ENCODE assay signal across 8 cellular contexts in genomic region chr19:49106648-49107135, GRCh38. TPM values are rescaled to one million over a fixed set of nuclear protein-coding genes. Genes with fewer than 3 reads are reported as not detected.
DNase-seq lines count a peak whose midpoint lies in the region; ATAC-seq, FAIRE-seq and TF ChIP-seq lines count a peak whose summit lies in the region.

No MANE protein-coding gene starts in this region.

- no peak overlapping the region for H3K4me2 ChIP-seq in HepG2 (ENCODE audit: low read depth, low read length)

- WGBS in HepG2 (ENCODE audit: low lambda C conversion rate) = 69% methylated on average over 11 of the region's 12 CpGs

- peaks cover 21 to 70% of the 10 kb centered on the region in 2 experiments; a peak in 4 of 5 replicates for H3K36me3 ChIP-seq in HepG2 (replicated peaks in 1 of 2; ENCODE audit: control insufficient read depth in 1 of 2, insufficient read depth in 2 of 2, low read length in 2 of 2)

- H3K27ac ChIP-seq in caudate nucleus (ENCODE audit: low read depth, low read length) (no peak overlapping the region), HepG2 (ENCODE audit: extremely low read length, insufficient read depth, low read length) (no peak overlapping the region)

- no peak for TF ChIP-seq EP300 in HepG2 (IDR thresholded peaks at IDR 0.05; ENCODE audit: low read depth in 2 of 2, low read length in 2 of 2)
- no peak for TF ChIP-seq EP300 in HepG2 (CRISPR knock-in tag; IDR thresholded peaks at IDR 0.05; ENCODE audit: borderline replicate concordance)

- BruUV-seq in HepG2 (replicated peaks; lab: Mats Ljungman, UMichigan) = no TSS peak

- POLR2A ChIA-PET in activated B cell treated with CpG ODN at 0.5 μM for 24 hours (lab: Charles Lee) = interaction anchor here (1.3 kb wide), 1 partner anchor 9 kb away, joined by 4 read pairs; no protein-coding TSS in a partner anchor
- POLR2A ChIA-PET in HepG2 (lab: Yijun Ruan, JAX) = interaction anchor here (1.2 to 1.4 kb wide), 3 partner anchors 9 to 113 kb away, joined by 4 read pairs; partner anchors contain the start of genes GYS1 and RUVBL2

- TF ChIP-seq POLR2A in HepG2 (IDR thresholded peaks at IDR 0.05; ENCODE audit: insufficient read depth in 1 of 2, low read depth in 2 of 2, low read length in 2 of 2) = no peak

- no peaks in the 10 kb centered on the region for H3K9me3 Mint-ChIP-seq in activated B cell treated with CpG ODN at 0.5 μM for 24 hours

- peaks cover 66% of the 10 kb centered on the region for H3K36me3 Mint-ChIP-seq in activated B cell treated with CpG ODN at 0.5 μM for 24 hours (ENCODE audit: low read depth)

- TF ChIP-seq RAD21 in HepG2 (CRISPR knock-in tag; IDR thresholded peaks at IDR 0.05) = peak; percentile 48; the same call in 1 of the 2 replicates

- FAIRE-seq in HepG2 (lab: Jason Lieb, UNC) = peak; percentile 76

- H3K27me3 ChIP-seq in HepG2 (ENCODE audit: control insufficient read depth in 1 of 2, insufficient read depth in 2 of 2, low read length in 2 of 2) = no peaks in the 10 kb centered on the region

- peaks cover 9% of the 10 kb centered on the region for H3K4me1 Mint-ChIP-seq in activated B cell treated with CpG ODN at 0.5 μM for 24 hours

- peaks cover 20% of the 10 kb centered on the region for H4K20me1 ChIP-seq in HepG2 (ENCODE audit: insufficient read depth, low read length)

- ATAC-seq in activated B cell treated with CpG ODN at 0.5 μM for 24 hours (ENCODE audit: low read depth) (peak; percentile 83), HepG2 (peak; percentile 75)

- H3K79me2 ChIP-seq in HepG2 (ENCODE audit: insufficient read depth, low read length) = no peaks in the 10 kb centered on the region

- no peak overlapping the region for H3K9ac ChIP-seq in HepG2 (ENCODE audit: insufficient read depth, low read depth, low read length)

- no peaks in the 10 kb centered on the region for H3K27me3 Mint-ChIP-seq in activated B cell treated with CpG ODN at 0.5 μM for 24 hours

- H3K9me3 ChIP-seq in HepG2 (ENCODE audit: low read length) = no peaks in the 10 kb centered on the region

- TF ChIP-seq CTCF in activated B cell treated with CpG ODN at 0.5 μM for 24 hours (IDR thresholded peaks at IDR 0.05) (peak; percentile 28), HepG2 (CRISPR knock-in tag; IDR thresholded peaks at IDR 0.05) (peak; percentile 84)

- peak overlapping the region; percentile 62 for H3K27ac Mint-ChIP-seq in activated B cell treated with CpG ODN at 0.5 μM for 24 hours

- no peak overlapping the region for H3K4me3 Mint-ChIP-seq in activated B cell treated with CpG ODN at 0.5 μM for 24 hours

- DNase-seq in EH (ENCODE audit: low read depth) = peak; percentile 58
- DNase-seq in M059J (ENCODE audit: low read depth) = peak; percentile 50
- DNase-seq in activated B cell treated with CpG ODN at 0.5 μM for 24 hours = peak; percentile 56
- peak in 38 of 61 donors; percentile 3 to 61 (median 21) for DNase-seq in caudate nucleus (lab: John Stamatoyannopoulos, UW)
- peak; percentile 59 for DNase-seq in HepG2 (ENCODE audit: low spot score)
- peak; percentile 24 to 47 for DNase-seq in stimulated activated CD8-positive, alpha-beta memory T cell treated with anti-CD3 and anti-CD28 coated beads, Interleukin-2, amount 100 ng/mL, for 1 hour (ENCODE audit: low read depth in 2 of 2)
- DNase-seq in foreskin melanocyte = no peak
- DNase-seq in DMS79 treated with DMSO at 0.1 percent for 48 hours (lab: John Stamatoyannopoulos, UW) = no peak

- intact Hi-C loops in activated B cell treated with CpG ODN at 0.5 μM for 24 hours (cut with micrococcal nuclease) (no loop called here), HepG2 (cut with micrococcal nuclease; ENCODE audit: unreplicated experiment) (no loop called here)

- CTCF ChIA-PET in activated B cell treated with CpG ODN at 0.5 μM for 24 hours (lab: Charles Lee) = interaction anchor here (0.9 to 1.7 kb wide), 6 partner anchors 9 to 101 kb away, joined by 3 to 19 read pairs (median 4); no protein-coding TSS in a partner anchor
- CTCF ChIA-PET in HepG2 (lab: Yijun Ruan, JAX; ENCODE audit: low intra/inter-chr PET ratio, low total read pairs) = interaction anchor here (1.1 to 1.8 kb wide), 2 partner anchors 9 to 38 kb away, joined by 4 to 7 read pairs; no protein-coding TSS in a partner anchor

- in situ Hi-C loops in HepG2 (cut with HindIII; ENCODE audit: extremely low pct_ligation_motif_present, low pct_unique_long_range_greater_than_20kb) = no loop called here

- H3K4me3 ChIP-seq in HepG2 (replicated peaks in 1 of 3; ENCODE audit: insufficient read depth in 1 of 3, low read depth in 2 of 3, low read length in 3 of 3) = no peak overlapping the region

- H3K4me1 ChIP-seq in HepG2 (ENCODE audit: insufficient read depth, low read length) = no peaks in the 10 kb centered on the region

- no peak overlapping the region for H2AFZ ChIP-seq in HepG2 (ENCODE audit: low read length)

RNA-seq across cellular contexts. Expression of gene LIN7B, which starts 7.5 kb away (rescaled TPM):
- 9.7 and 17.1 TPM in 2 replicates for total RNA-seq in M059J (2014; rRNA removed; shearing (Covaris generic))
- 3.6 and 4.4 TPM in 2 replicates for total RNA-seq in activated B cell treated with CpG ODN at 0.5 μM for 24 hours
- total RNA-seq in HepG2 (2016; rRNA removed; fragmentation: Illumina TruSeq; extraction: Trizol) = 3.5 and 5.3 TPM in 2 replicates
- total RNA-seq in HepG2 (2016; cell fraction: cytosol; rRNA removed; fragmentation: Illumina TruSeq; extraction: Trizol; ENCODE audit: low read depth) = 5.6 and 7.0 TPM in 2 replicates
- total RNA-seq in HepG2 (2016; cell fraction: insoluble cytoplasmic fraction; rRNA removed; fragmentation: Illumina TruSeq; extraction: Trizol) = 2.9 and 5.2 TPM in 2 replicates
- total RNA-seq in HepG2 (2016; cell fraction: membrane; rRNA removed; fragmentation: Illumina TruSeq; extraction: Trizol) = 6.4 and 6.9 TPM in 2 replicates
- total RNA-seq in HepG2 (2016; cell fraction: nucleus; rRNA removed; fragmentation: Illumina TruSeq; extraction: Trizol) = 3.4 and 4.1 TPM in 2 replicates
- 7.6 and 8.6 TPM in 2 replicates for polyA plus RNA-seq in HepG2 (2011; rRNA removed)
- polyA plus RNA-seq in HepG2 (2011; cell fraction: cytosol; rRNA removed) = 5.0 and 9.3 TPM in 2 replicates
- polyA plus RNA-seq in HepG2 (2011; cell fraction: nucleus; rRNA removed) = 15.9 and 17.9 TPM in 2 replicates
- polyA plus RNA-seq in HepG2 (2012) = 3.9 and 4.2 TPM in 2 replicates
- 4.7 and 5.8 TPM in 2 replicates for polyA plus RNA-seq in HepG2 (2016; cell fraction: cytosol; fragmentation: Illumina TruSeq; extraction: Trizol; ENCODE audit: low read depth)
- polyA plus RNA-seq in HepG2 (2016; cell fraction: insoluble cytoplasmic fraction; fragmentation: Illumina TruSeq; extraction: Trizol; ENCODE audit: low read depth) = 3.3 and 3.7 TPM in 2 replicates
- polyA plus RNA-seq in HepG2 (2016; cell fraction: membrane; fragmentation: Illumina TruSeq; extraction: Trizol; ENCODE audit: low read depth) = 2.7 and 6.8 TPM in 2 replicates
- 8.3 and 9.6 TPM in 2 replicates for polyA plus RNA-seq in HepG2 (2016; cell fraction: nucleus; fragmentation: Illumina TruSeq; extraction: Trizol; ENCODE audit: insufficient read depth, low read depth)
- polyA minus RNA-seq in HepG2 (2011; rRNA and poly(A)+ RNA removed; ENCODE audit: low replicate concordance) = 3.8 and 4.0 TPM in 2 replicates
- 0.88 and 1.7 TPM in 2 replicates for polyA minus RNA-seq in HepG2 (2011; cell fraction: cytosol; rRNA and poly(A)+ RNA removed)
- polyA minus RNA-seq in HepG2 (2011; cell fraction: nucleus; rRNA and poly(A)+ RNA removed) = 4.9 and 8.3 TPM in 2 replicates

RNA-seq across cellular contexts. Expression of gene C19orf73, which starts 12.3 kb away (rescaled TPM):
- 0.44 and 1.6 TPM in 2 replicates for total RNA-seq in M059J (2014; rRNA removed; shearing (Covaris generic))
- total RNA-seq in activated B cell treated with CpG ODN at 0.5 μM for 24 hours = 0.98 and 1.0 TPM in 2 replicates
- 0.80 and 1.4 TPM in 2 replicates for total RNA-seq in HepG2 (2016; rRNA removed; fragmentation: Illumina TruSeq; extraction: Trizol)
- total RNA-seq in HepG2 (2016; cell fraction: cytosol; rRNA removed; fragmentation: Illumina TruSeq; extraction: Trizol; ENCODE audit: low read depth) = 1.6 and 3.1 TPM in 2 replicates
- total RNA-seq in HepG2 (2016; cell fraction: insoluble cytoplasmic fraction; rRNA removed; fragmentation: Illumina TruSeq; extraction: Trizol) = 1.6 and 1.9 TPM in 2 replicates
- total RNA-seq in HepG2 (2016; cell fraction: membrane; rRNA removed; fragmentation: Illumina TruSeq; extraction: Trizol) = 2.1 and 2.4 TPM in 2 replicates
- total RNA-seq in HepG2 (2016; cell fraction: nucleus; rRNA removed; fragmentation: Illumina TruSeq; extraction: Trizol) = 0.59 and 0.94 TPM in 2 replicates
- polyA plus RNA-seq in HepG2 (2011; rRNA removed) = 1.5 and 3.0 TPM in 2 replicates
- 2.6 TPM in 2 replicates for polyA plus RNA-seq in HepG2 (2011; cell fraction: cytosol; rRNA removed)
- polyA plus RNA-seq in HepG2 (2011; cell fraction: nucleus; rRNA removed) = 3.8 and 4.8 TPM in 2 replicates
- 1.1 and 1.9 TPM in 2 replicates for polyA plus RNA-seq in HepG2 (2012)
- polyA plus RNA-seq in HepG2 (2016; cell fraction: cytosol; fragmentation: Illumina TruSeq; extraction: Trizol; ENCODE audit: low read depth) = 2.0 and 2.7 TPM in 2 replicates
- polyA plus RNA-seq in HepG2 (2016; cell fraction: insoluble cytoplasmic fraction; fragmentation: Illumina TruSeq; extraction: Trizol; ENCODE audit: low read depth) = 1.6 and 2.2 TPM in 2 replicates
- polyA plus RNA-seq in HepG2 (2016; cell fraction: membrane; fragmentation: Illumina TruSeq; extraction: Trizol; ENCODE audit: low read depth) = 1.5 and 1.6 TPM in 2 replicates
- 0.74 TPM in 1 of 2 replicates, not detected in the other for polyA plus RNA-seq in HepG2 (2016; cell fraction: nucleus; fragmentation: Illumina TruSeq; extraction: Trizol; ENCODE audit: insufficient read depth, low read depth)
- polyA minus RNA-seq in HepG2 (2011; rRNA and poly(A)+ RNA removed; ENCODE audit: low replicate concordance) = 1.3 TPM in 2 replicates
- polyA minus RNA-seq in HepG2 (2011; cell fraction: cytosol; rRNA and poly(A)+ RNA removed) = 0.89 and 1.2 TPM in 2 replicates
- 1.8 and 3.0 TPM in 2 replicates for polyA minus RNA-seq in HepG2 (2011; cell fraction: nucleus; rRNA and poly(A)+ RNA removed)

RNA-seq across cellular contexts. Expression of gene PPFIA3, which starts 12.7 kb away (rescaled TPM):
- 2.4 and 4.8 TPM in 2 replicates for total RNA-seq in M059J (2014; rRNA removed; shearing (Covaris generic))
- total RNA-seq in activated B cell treated with CpG ODN at 0.5 μM for 24 hours (1.2 and 3.6 TPM in 2 replicates), HepG2 (2016; rRNA removed; fragmentation: Illumina TruSeq; extraction: Trizol) (6.3 and 8.6 TPM in 2 replicates)
- total RNA-seq in HepG2 (2016; cell fraction: cytosol; rRNA removed; fragmentation: Illumina TruSeq; extraction: Trizol; ENCODE audit: low read depth) = 1.9 and 2.7 TPM in 2 replicates
- 6.5 and 8.9 TPM in 2 replicates for total RNA-seq in HepG2 (2016; cell fraction: insoluble cytoplasmic fraction; rRNA removed; fragmentation: Illumina TruSeq; extraction: Trizol)
- 4.5 and 5.6 TPM in 2 replicates for total RNA-seq in HepG2 (2016; cell fraction: membrane; rRNA removed; fragmentation: Illumina TruSeq; extraction: Trizol)
- total RNA-seq in HepG2 (2016; cell fraction: nucleus; rRNA removed; fragmentation: Illumina TruSeq; extraction: Trizol) = 8.1 and 9.0 TPM in 2 replicates
- polyA plus RNA-seq in HepG2 (2011; rRNA removed) = 6.7 and 8.9 TPM in 2 replicates
- 6.0 and 7.5 TPM in 2 replicates for polyA plus RNA-seq in HepG2 (2011; cell fraction: cytosol; rRNA removed)
- polyA plus RNA-seq in HepG2 (2011; cell fraction: nucleus; rRNA removed) = 37.0 and 50.3 TPM in 2 replicates
- polyA plus RNA-seq in HepG2 (2012) = 9.4 and 9.5 TPM in 2 replicates
- polyA plus RNA-seq in HepG2 (2016; cell fraction: cytosol; fragmentation: Illumina TruSeq; extraction: Trizol; ENCODE audit: low read depth) = 1.9 and 2.8 TPM in 2 replicates
- 6.2 and 6.5 TPM in 2 replicates for polyA plus RNA-seq in HepG2 (2016; cell fraction: insoluble cytoplasmic fraction; fragmentation: Illumina TruSeq; extraction: Trizol; ENCODE audit: low read depth)
- polyA plus RNA-seq in HepG2 (2016; cell fraction: membrane; fragmentation: Illumina TruSeq; extraction: Trizol; ENCODE audit: low read depth) = 3.3 and 4.2 TPM in 2 replicates
- 21.5 and 24.1 TPM in 2 replicates for polyA plus RNA-seq in HepG2 (2016; cell fraction: nucleus; fragmentation: Illumina TruSeq; extraction: Trizol; ENCODE audit: insufficient read depth, low read depth)
- 8.5 and 15.8 TPM in 2 replicates for polyA minus RNA-seq in HepG2 (2011; rRNA and poly(A)+ RNA removed; ENCODE audit: low replicate concordance)
- polyA minus RNA-seq in HepG2 (2011; cell fraction: cytosol; rRNA and poly(A)+ RNA removed) = 4.9 and 5.9 TPM in 2 replicates
- 13.8 and 16.6 TPM in 2 replicates for polyA minus RNA-seq in HepG2 (2011; cell fraction: nucleus; rRNA and poly(A)+ RNA removed)

RNA-seq across cellular contexts. Expression of gene SNRNP70, which starts 21.4 kb away (rescaled TPM):
- 175 and 191 TPM in 2 replicates for total RNA-seq in M059J (2014; rRNA removed; shearing (Covaris generic))
- total RNA-seq in activated B cell treated with CpG ODN at 0.5 μM for 24 hours (268 and 298 TPM in 2 replicates), HepG2 (2016; rRNA removed; fragmentation: Illumina TruSeq; extraction: Trizol) (85.9 and 150 TPM in 2 replicates)
- total RNA-seq in HepG2 (2016; cell fraction: cytosol; rRNA removed; fragmentation: Illumina TruSeq; extraction: Trizol; ENCODE audit: low read depth) = 11.5 and 14.5 TPM in 2 replicates
- total RNA-seq in HepG2 (2016; cell fraction: insoluble cytoplasmic fraction; rRNA removed; fragmentation: Illumina TruSeq; extraction: Trizol) = 75.6 and 153 TPM in 2 replicates
- 24.7 and 25.3 TPM in 2 replicates for total RNA-seq in HepG2 (2016; cell fraction: membrane; rRNA removed; fragmentation: Illumina TruSeq; extraction: Trizol)
- total RNA-seq in HepG2 (2016; cell fraction: nucleus; rRNA removed; fragmentation: Illumina TruSeq; extraction: Trizol) = 111 and 131 TPM in 2 replicates
- 210 and 272 TPM in 2 replicates for polyA plus RNA-seq in HepG2 (2011; rRNA removed)
- 54.3 and 101 TPM in 2 replicates for polyA plus RNA-seq in HepG2 (2011; cell fraction: cytosol; rRNA removed)
- polyA plus RNA-seq in HepG2 (2011; cell fraction: nucleus; rRNA removed) = 2,510 and 2,895 TPM in 2 replicates
- 150 and 238 TPM in 2 replicates for polyA plus RNA-seq in HepG2 (2012)
- 10.9 and 11.3 TPM in 2 replicates for polyA plus RNA-seq in HepG2 (2016; cell fraction: cytosol; fragmentation: Illumina TruSeq; extraction: Trizol; ENCODE audit: low read depth)
- polyA plus RNA-seq in HepG2 (2016; cell fraction: insoluble cytoplasmic fraction; fragmentation: Illumina TruSeq; extraction: Trizol; ENCODE audit: low read depth) = 110 and 134 TPM in 2 replicates
- polyA plus RNA-seq in HepG2 (2016; cell fraction: membrane; fragmentation: Illumina TruSeq; extraction: Trizol; ENCODE audit: low read depth) = 12.6 and 14.1 TPM in 2 replicates
- 389 and 398 TPM in 2 replicates for polyA plus RNA-seq in HepG2 (2016; cell fraction: nucleus; fragmentation: Illumina TruSeq; extraction: Trizol; ENCODE audit: insufficient read depth, low read depth)
- polyA minus RNA-seq in HepG2 (2011; rRNA and poly(A)+ RNA removed; ENCODE audit: low replicate concordance) = 69.0 and 98.0 TPM in 2 replicates
- 31.5 and 36.6 TPM in 2 replicates for polyA minus RNA-seq in HepG2 (2011; cell fraction: cytosol; rRNA and poly(A)+ RNA removed)
- polyA minus RNA-seq in HepG2 (2011; cell fraction: nucleus; rRNA and poly(A)+ RNA removed) = 105 and 134 TPM in 2 replicates

RNA-seq across cellular contexts. Expression of gene KCNA7, which starts 34.2 kb away (rescaled TPM):
- not detected in 2 replicates for total RNA-seq in M059J (2014; rRNA removed; shearing (Covaris generic))
- not detected in 2 replicates for total RNA-seq in activated B cell treated with CpG ODN at 0.5 μM for 24 hours
- not detected in 2 replicates for total RNA-seq in HepG2 (2016; rRNA removed; fragmentation: Illumina TruSeq; extraction: Trizol)
- total RNA-seq in HepG2 (2016; cell fraction: cytosol; rRNA removed; fragmentation: Illumina TruSeq; extraction: Trizol; ENCODE audit: low read depth) = not detected in 2 replicates
- not detected in 2 replicates for total RNA-seq in HepG2 (2016; cell fraction: insoluble cytoplasmic fraction; rRNA removed; fragmentation: Illumina TruSeq; extraction: Trizol)
- total RNA-seq in HepG2 (2016; cell fraction: membrane; rRNA removed; fragmentation: Illumina TruSeq; extraction: Trizol) = not detected in 2 replicates
- total RNA-seq in HepG2 (2016; cell fraction: nucleus; rRNA removed; fragmentation: Illumina TruSeq; extraction: Trizol) = not detected in 2 replicates
- not detected in 2 replicates for polyA plus RNA-seq in HepG2 (2011; rRNA removed)
- polyA plus RNA-seq in HepG2 (2011; cell fraction: cytosol; rRNA removed) = not detected in 2 replicates
- not detected in 2 replicates for polyA plus RNA-seq in HepG2 (2011; cell fraction: nucleus; rRNA removed)
- not detected in 2 replicates for polyA plus RNA-seq in HepG2 (2012)
- polyA plus RNA-seq in HepG2 (2016; cell fraction: cytosol; fragmentation: Illumina TruSeq; extraction: Trizol; ENCODE audit: low read depth) = not detected in 2 replicates
- polyA plus RNA-seq in HepG2 (2016; cell fraction: insoluble cytoplasmic fraction; fragmentation: Illumina TruSeq; extraction: Trizol; ENCODE audit: low read depth) = not detected in 2 replicates
- not detected in 2 replicates for polyA plus RNA-seq in HepG2 (2016; cell fraction: membrane; fragmentation: Illumina TruSeq; extraction: Trizol; ENCODE audit: low read depth)
- not detected in 2 replicates for polyA plus RNA-seq in HepG2 (2016; cell fraction: nucleus; fragmentation: Illumina TruSeq; extraction: Trizol; ENCODE audit: insufficient read depth, low read depth)
- polyA minus RNA-seq in HepG2 (2011; rRNA and poly(A)+ RNA removed; ENCODE audit: low replicate concordance) = not detected in 2 replicates
- polyA minus RNA-seq in HepG2 (2011; cell fraction: cytosol; rRNA and poly(A)+ RNA removed) = not detected in 2 replicates
- polyA minus RNA-seq in HepG2 (2011; cell fraction: nucleus; rRNA and poly(A)+ RNA removed) = not detected in 2 replicates

Comparison
In these comparisons a context has a peak if more than half of its experiments do, and no peak if none do; other contexts are left out.
1. DNase-seq: peak in EH (single experiment), M059J (single experiment), activated B cell treated with CpG ODN at 0.5 μM for 24 hours (single experiment), caudate nucleus (38 of 61), HepG2 (single experiment) and stimulated activated CD8-positive, alpha-beta memory T cell treated with anti-CD3 and anti-CD28 coated beads, Interleukin-2, amount 100 ng/mL, for 1 hour (2 of 2); none in foreskin melanocyte (single experiment) and DMS79 treated with DMSO at 0.1 percent for 48 hours (single experiment).